ENCODE assay signal across 9 cellular contexts in genomic region chr1:3518256-3518655, GRCh38.
DNase-seq lines count a peak whose midpoint lies in the region; ATAC-seq and TF ChIP-seq lines count a peak whose summit lies in the region.
"Had no signal": no experiment of that assay in that cellular context is flagged by ENCODE, and none has a peak within 500 bp of the region (broad histone marks: within the 10 kb centered on the region; RNA-seq: fewer than 3 reads in every experiment).

No MANE protein-coding gene starts in this region.

- TF ChIP-seq CTCF in HEK293 (tag by site-specific recombination; IDR thresholded peaks at IDR 0.05) = peak; percentile 74
- peak; percentile 40 for TF ChIP-seq CTCF in hepatocyte (IDR thresholded peaks at IDR 0.05; ENCODE audit: poor library complexity)

- H3K4me1 ChIP-seq in HEK293 (ENCODE audit: control insufficient read depth, insufficient read depth, low read length) (no peaks in the 10 kb centered on the region), hepatocyte (ENCODE audit: insufficient read depth) (peaks cover 3% of the 10 kb centered on the region)

- no peaks in the 10 kb centered on the region for H3K36me3 ChIP-seq in HEK293 (ENCODE audit: control insufficient read depth in 2 of 2, insufficient read depth in 1 of 2, low read length in 2 of 2)
- H3K36me3 ChIP-seq in hepatocyte (replicated peaks; ENCODE audit: insufficient read depth, low read depth) = no peaks in the 10 kb centered on the region

- H3K27me3 Mint-ChIP-seq in stimulated activated naive CD8-positive, alpha-beta T cell treated with anti-CD3 and anti-CD28 coated beads, Interleukin-15, amount 100 ng/mL, for 72 hours = no peaks in the 10 kb centered on the region

- no peaks in the 10 kb centered on the region for H3K4me1 Mint-ChIP-seq in stimulated activated naive CD8-positive, alpha-beta T cell treated with anti-CD3 and anti-CD28 coated beads, Interleukin-15, amount 100 ng/mL, for 72 hours

- peak; percentile 36 for DNase-seq in activated CD8-positive, alpha-beta memory T cell treated with anti-CD3 and anti-CD28 coated beads, Interleukin-2, amount 50 U/mL, for 4 hours
- no peak for DNase-seq in hepatocyte (ENCODE audit: low spot score)
- peak; percentile 14 to 20 for DNase-seq in stimulated activated naive CD8-positive, alpha-beta T cell treated with anti-CD3 and anti-CD28 coated beads, Interleukin-15, amount 100 ng/mL, for 72 hours
- DNase-seq in NCI-H2227 treated with DMSO at 0.1 percent for 48 hours (lab: John Stamatoyannopoulos, UW) = no peak
- no peak for DNase-seq in NK-92 treated with Interleukin-12 subunit alpha and Interleukin-12 subunit beta, amount 100 ng/mL, for 24 hours (lab: John Stamatoyannopoulos, UW)

- no peaks in the 10 kb centered on the region for H3K9me3 ChIP-seq in HEK293 (ENCODE audit: control insufficient read depth, insufficient read depth, low read depth, low read length)
- H3K9me3 ChIP-seq in hepatocyte (ENCODE audit: low read depth) = no peaks in the 10 kb centered on the region

- 93% methylated on average over 12 of the region's 12 CpGs for WGBS in hepatocyte (ENCODE audit: low lambda C conversion rate, missing lambda C conversion rate)

- H4K20me1 ChIP-seq in hepatocyte (ENCODE audit: insufficient read depth, poor library complexity, severe bottlenecking) = no peaks in the 10 kb centered on the region

- no peak overlapping the region for H3K4me3 Mint-ChIP-seq in stimulated activated naive CD8-positive, alpha-beta T cell treated with anti-CD3 and anti-CD28 coated beads, Interleukin-15, amount 100 ng/mL, for 72 hours

- H2AFZ ChIP-seq in hepatocyte = no peak overlapping the region

- no peak overlapping the region for H3K4me3 ChIP-seq in HEK293 (ENCODE audit: low read depth, low read length)
- H3K4me3 ChIP-seq in hepatocyte = no peak overlapping the region
- H3K4me3 ChIP-seq: SK-N-MC had no signal

- no peaks in the 10 kb centered on the region for H3K79me2 ChIP-seq in hepatocyte

- H3K4me2 ChIP-seq in hepatocyte = no peak overlapping the region

- no peaks in the 10 kb centered on the region for H3K9me2 ChIP-seq in hepatocyte (replicated peaks; ENCODE audit: insufficient read depth)

- ATAC-seq in stimulated activated naive CD8-positive, alpha-beta T cell treated with anti-CD3 and anti-CD28 coated beads, Interleukin-15, amount 100 ng/mL, for 72 hours = no peak
- ATAC-seq in HG03469 (IDR thresholded peaks at IDR 0.05; ENCODE audit: unreplicated experiment) (no peak), HG02623 (IDR thresholded peaks at IDR 0.05; ENCODE audit: unreplicated experiment) (no peak)

- CTCF ChIA-PET in HEK293 (lab: Yijun Ruan, JAX) = interaction anchor here (0.6 to 1.7 kb wide), 9 partner anchors 10 to 319 kb away, joined by 3 to 8 read pairs (median 4); no protein-coding TSS in a partner anchor

- POLR2A ChIA-PET in HEK293 (lab: Yijun Ruan, JAX) = no interaction called here

- H3K9me3 Mint-ChIP-seq in stimulated activated naive CD8-positive, alpha-beta T cell treated with anti-CD3 and anti-CD28 coated beads, Interleukin-15, amount 100 ng/mL, for 72 hours = no peaks in the 10 kb centered on the region

- H3K27ac ChIP-seq in HEK293 (ENCODE audit: extremely low read depth, low read depth, low read length) (no peak overlapping the region), hepatocyte (no peak overlapping the region)
- H3K27ac ChIP-seq: SK-N-MC had no signal

- H3K27ac Mint-ChIP-seq in stimulated activated naive CD8-positive, alpha-beta T cell treated with anti-CD3 and anti-CD28 coated beads, Interleukin-15, amount 100 ng/mL, for 72 hours = no peak overlapping the region

- no peaks in the 10 kb centered on the region for H3K27me3 ChIP-seq in hepatocyte

TF ChIP-seq in HEK293, 187 proteins besides CTCF, POLR2A, EP300 and RAD21:
- TF ChIP-seq EGR2 (tag by site-specific recombination; IDR thresholded peaks at IDR 0.05; ENCODE audit: low read depth) (no peak), ZSCAN30 (tag by site-specific recombination; IDR thresholded peaks at IDR 0.05) (no peak), YY2 (tag by site-specific recombination; IDR thresholded peaks at IDR 0.05) (no peak), ZNF214 (tag by site-specific recombination; IDR thresholded peaks at IDR 0.05; ENCODE audit: borderline replicate concordance) (no peak), ZNF518A (tag by site-specific recombination; conservative IDR thresholded peaks at IDR 0.05; ENCODE audit: low read depth) (no peak), ZNF624 (tag by site-specific recombination; IDR thresholded peaks at IDR 0.05) (no peak), GLI4 (tag by site-specific recombination; IDR thresholded peaks at IDR 0.05) (no peak), ZNF19 (tag by site-specific recombination; IDR thresholded peaks at IDR 0.05; ENCODE audit: low read depth) (no peak)
- TF ChIP-seq, protein P1, sequence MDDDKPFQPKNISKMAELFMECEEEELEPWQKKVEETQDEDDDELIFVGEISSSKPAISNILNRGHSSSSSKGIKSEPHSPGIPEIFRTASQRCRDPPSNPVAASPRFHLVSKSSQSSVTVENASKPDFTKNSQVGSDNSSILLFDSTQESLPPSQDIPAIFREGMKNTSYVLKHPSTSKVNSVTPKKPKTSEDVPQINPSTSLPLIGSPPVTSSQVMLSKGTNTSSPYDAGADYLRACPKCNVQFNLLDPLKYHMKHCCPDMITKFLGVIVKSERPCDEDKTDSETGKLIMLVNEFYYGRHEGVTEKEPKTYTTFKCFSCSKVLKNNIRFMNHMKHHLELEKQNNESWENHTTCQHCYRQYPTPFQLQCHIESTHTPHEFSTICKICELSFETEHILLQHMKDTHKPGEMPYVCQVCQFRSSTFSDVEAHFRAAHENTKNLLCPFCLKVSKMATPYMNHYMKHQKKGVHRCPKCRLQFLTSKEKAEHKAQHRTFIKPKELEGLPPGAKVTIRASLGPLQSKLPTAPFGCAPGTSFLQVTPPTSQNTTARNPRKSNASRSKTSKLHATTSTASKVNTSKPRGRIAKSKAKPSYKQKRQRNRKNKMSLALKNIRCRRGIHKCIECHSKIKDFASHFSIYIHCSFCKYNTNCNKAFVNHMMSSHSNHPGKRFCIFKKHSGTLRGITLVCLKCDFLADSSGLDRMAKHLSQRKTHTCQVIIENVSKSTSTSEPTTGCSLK (tag by site-specific recombination; IDR thresholded peaks at IDR 0.05) = no peak

Comparison
In these comparisons a context has a peak if more than half of its experiments do, and no peak if none do; other contexts are left out.
1. DNase-seq: peak in activated CD8-positive, alpha-beta memory T cell treated with anti-CD3 and anti-CD28 coated beads, Interleukin-2, amount 50 U/mL, for 4 hours (single experiment) and stimulated activated naive CD8-positive, alpha-beta T cell treated with anti-CD3 and anti-CD28 coated beads, Interleukin-15, amount 100 ng/mL, for 72 hours (2 of 2); none in hepatocyte (single experiment), NCI-H2227 treated with DMSO at 0.1 percent for 48 hours (single experiment) and NK-92 treated with Interleukin-12 subunit alpha and Interleukin-12 subunit beta, amount 100 ng/mL, for 24 hours (single experiment).